In the genomic region with DNA sequence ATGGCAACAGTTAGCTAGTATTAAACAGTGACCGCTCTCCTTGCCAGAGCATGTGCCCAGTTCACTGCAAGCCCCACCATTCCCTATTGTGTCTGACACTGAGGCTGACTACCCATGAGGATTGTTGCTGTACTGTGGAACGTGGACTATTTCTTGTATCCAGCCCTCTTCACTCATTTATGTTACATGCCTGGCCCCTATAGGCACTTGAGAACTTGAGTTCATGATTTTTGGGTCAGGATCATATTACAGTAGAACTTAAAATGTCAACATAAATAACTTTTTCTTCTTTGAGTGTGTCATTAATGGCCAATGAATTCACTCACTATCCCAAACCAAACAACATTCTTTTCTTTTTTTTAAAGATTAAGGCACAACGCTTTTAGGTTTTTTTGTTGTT, we compare ENCODE assay signal across 1 cellular context.
TF ChIP-seq lines count a peak whose summit lies in the region.

No MANE protein-coding gene starts in this region.

TF ChIP-seq in SK-N-SH treated with all-trans-retinoic acid at 6 μM for 48 hours, 23 proteins besides CTCF, POLR2A, EP300 and RAD21 (continued from another document):
- TF ChIP-seq, protein P1, sequence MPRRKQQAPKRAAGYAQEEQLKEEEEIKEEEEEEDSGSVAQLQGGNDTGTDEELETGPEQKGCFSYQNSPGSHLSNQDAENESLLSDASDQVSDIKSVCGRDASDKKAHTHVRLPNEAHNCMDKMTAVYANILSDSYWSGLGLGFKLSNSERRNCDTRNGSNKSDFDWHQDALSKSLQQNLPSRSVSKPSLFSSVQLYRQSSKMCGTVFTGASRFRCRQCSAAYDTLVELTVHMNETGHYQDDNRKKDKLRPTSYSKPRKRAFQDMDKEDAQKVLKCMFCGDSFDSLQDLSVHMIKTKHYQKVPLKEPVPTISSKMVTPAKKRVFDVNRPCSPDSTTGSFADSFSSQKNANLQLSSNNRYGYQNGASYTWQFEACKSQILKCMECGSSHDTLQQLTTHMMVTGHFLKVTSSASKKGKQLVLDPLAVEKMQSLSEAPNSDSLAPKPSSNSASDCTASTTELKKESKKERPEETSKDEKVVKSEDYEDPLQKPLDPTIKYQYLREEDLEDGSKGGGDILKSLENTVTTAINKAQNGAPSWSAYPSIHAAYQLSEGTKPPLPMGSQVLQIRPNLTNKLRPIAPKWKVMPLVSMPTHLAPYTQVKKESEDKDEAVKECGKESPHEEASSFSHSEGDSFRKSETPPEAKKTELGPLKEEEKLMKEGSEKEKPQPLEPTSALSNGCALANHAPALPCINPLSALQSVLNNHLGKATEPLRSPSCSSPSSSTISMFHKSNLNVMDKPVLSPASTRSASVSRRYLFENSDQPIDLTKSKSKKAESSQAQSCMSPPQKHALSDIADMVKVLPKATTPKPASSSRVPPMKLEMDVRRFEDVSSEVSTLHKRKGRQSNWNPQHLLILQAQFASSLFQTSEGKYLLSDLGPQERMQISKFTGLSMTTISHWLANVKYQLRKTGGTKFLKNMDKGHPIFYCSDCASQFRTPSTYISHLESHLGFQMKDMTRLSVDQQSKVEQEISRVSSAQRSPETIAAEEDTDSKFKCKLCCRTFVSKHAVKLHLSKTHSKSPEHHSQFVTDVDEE (CRISPR knock-in tag; IDR thresholded peaks at IDR 0.05) = no peak
- TF ChIP-seq ISL1 (CRISPR knock-in tag; IDR thresholded peaks at IDR 0.05) = no peak
- no peak for TF ChIP-seq ZC3H10 (CRISPR knock-in tag; IDR thresholded peaks at IDR 0.05)
- no peak for TF ChIP-seq TOX (CRISPR knock-in tag; IDR thresholded peaks at IDR 0.05; ENCODE audit: borderline replicate concordance)
- TF ChIP-seq ZNF565 (CRISPR knock-in tag; conservative IDR thresholded peaks at IDR 0.05; ENCODE audit: low read depth) = no peak
- no peak for TF ChIP-seq PPARA (CRISPR knock-in tag; IDR thresholded peaks at IDR 0.05; ENCODE audit: borderline replicate concordance)
- TF ChIP-seq ZFP3 (CRISPR knock-in tag; IDR thresholded peaks at IDR 0.05) = no peak
- no peak for TF ChIP-seq ESRRG (CRISPR knock-in tag; IDR thresholded peaks at IDR 0.05)
- TF ChIP-seq SNAI2 (CRISPR knock-in tag; IDR thresholded peaks at IDR 0.05) = no peak
- TF ChIP-seq OSR1 (CRISPR knock-in tag; IDR thresholded peaks at IDR 0.05) = no peak
- TF ChIP-seq, protein P2, sequence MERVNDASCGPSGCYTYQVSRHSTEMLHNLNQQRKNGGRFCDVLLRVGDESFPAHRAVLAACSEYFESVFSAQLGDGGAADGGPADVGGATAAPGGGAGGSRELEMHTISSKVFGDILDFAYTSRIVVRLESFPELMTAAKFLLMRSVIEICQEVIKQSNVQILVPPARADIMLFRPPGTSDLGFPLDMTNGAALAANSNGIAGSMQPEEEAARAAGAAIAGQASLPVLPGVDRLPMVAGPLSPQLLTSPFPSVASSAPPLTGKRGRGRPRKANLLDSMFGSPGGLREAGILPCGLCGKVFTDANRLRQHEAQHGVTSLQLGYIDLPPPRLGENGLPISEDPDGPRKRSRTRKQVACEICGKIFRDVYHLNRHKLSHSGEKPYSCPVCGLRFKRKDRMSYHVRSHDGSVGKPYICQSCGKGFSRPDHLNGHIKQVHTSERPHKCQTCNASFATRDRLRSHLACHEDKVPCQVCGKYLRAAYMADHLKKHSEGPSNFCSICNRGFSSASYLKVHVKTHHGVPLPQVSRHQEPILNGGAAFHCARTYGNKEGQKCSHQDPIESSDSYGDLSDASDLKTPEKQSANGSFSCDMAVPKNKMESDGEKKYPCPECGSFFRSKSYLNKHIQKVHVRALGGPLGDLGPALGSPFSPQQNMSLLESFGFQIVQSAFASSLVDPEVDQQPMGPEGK (CRISPR knock-in tag; IDR thresholded peaks at IDR 0.05; ENCODE audit: borderline replicate concordance) = no peak
- TF ChIP-seq ARNTL (CRISPR knock-in tag; IDR thresholded peaks at IDR 0.05; ENCODE audit: borderline replicate concordance, low read depth) = no peak
- no peak for TF ChIP-seq ZNF70 (CRISPR knock-in tag; IDR thresholded peaks at IDR 0.05)
- TF ChIP-seq, protein P3, sequence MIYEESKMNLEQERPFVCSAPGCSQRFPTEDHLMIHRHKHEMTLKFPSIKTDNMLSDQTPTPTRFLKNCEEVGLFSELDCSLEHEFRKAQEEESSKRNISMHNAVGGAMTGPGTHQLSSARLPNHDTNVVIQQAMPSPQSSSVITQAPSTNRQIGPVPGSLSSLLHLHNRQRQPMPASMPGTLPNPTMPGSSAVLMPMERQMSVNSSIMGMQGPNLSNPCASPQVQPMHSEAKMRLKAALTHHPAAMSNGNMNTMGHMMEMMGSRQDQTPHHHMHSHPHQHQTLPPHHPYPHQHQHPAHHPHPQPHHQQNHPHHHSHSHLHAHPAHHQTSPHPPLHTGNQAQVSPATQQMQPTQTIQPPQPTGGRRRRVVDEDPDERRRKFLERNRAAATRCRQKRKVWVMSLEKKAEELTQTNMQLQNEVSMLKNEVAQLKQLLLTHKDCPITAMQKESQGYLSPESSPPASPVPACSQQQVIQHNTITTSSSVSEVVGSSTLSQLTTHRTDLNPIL (CRISPR knock-in tag; IDR thresholded peaks at IDR 0.05; ENCODE audit: low read depth) = no peak
TF ChIP-seq in SK-N-SH treated with all-trans-retinoic acid at 6 μM for 48 hours: peak in this region for 0.
